Comparison of ENCODE assay signal across 1 cellular context in the genomic region with DNA sequence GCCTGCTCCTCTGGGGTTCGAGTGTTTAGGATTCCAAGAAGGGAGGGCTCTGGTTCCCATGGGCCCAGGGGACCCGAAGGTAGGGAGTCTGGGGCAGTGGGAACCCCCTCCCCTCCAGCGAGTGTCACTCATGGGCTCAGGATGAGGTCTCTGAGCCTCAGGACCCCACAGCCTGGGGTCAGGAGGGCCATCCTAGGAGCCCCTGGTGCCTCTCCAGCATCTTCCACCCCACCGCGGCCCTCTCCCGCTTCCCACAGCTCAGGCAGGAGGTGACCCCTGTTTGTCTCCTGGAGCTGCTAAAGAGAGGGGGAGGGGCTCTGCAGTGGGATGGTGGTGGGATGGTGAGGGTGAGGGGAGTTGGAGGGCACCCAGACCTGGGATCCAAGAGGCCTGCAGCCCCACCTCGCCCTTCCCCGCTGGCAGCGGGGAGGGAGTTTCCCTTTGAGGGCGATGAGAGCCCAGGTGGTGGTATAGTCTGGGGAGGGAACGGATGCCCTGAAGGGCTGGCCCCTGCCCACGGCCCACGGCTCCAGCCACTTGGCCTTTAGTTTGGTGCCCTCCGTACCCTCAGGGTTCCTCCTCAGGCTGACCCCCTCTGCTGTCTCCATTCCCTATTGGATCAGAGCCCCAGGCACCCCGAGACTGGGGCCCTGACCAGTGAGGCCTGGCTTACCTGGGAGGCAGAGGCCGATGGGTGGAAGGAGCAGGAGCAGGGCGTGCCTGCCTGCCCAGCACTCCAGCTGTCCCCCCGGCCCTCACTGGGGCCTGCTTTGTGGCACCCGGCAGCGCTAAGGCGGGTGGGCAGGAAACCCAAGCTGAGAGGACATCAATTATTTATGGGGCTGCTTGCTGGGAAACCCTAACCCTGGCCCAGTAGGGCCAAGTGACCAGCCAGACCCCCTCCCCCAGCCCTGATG.
TF ChIP-seq lines count a peak whose summit lies in the region.

No MANE protein-coding gene starts in this region.

TF ChIP-seq in GM12878, 131 proteins besides CTCF, POLR2A, EP300 and RAD21:
- TF ChIP-seq MEF2B (IDR thresholded peaks at IDR 0.05; ENCODE audit: partially characterized antibody, poor library complexity, severe bottlenecking) = no peak
- TF ChIP-seq, protein P1, sequence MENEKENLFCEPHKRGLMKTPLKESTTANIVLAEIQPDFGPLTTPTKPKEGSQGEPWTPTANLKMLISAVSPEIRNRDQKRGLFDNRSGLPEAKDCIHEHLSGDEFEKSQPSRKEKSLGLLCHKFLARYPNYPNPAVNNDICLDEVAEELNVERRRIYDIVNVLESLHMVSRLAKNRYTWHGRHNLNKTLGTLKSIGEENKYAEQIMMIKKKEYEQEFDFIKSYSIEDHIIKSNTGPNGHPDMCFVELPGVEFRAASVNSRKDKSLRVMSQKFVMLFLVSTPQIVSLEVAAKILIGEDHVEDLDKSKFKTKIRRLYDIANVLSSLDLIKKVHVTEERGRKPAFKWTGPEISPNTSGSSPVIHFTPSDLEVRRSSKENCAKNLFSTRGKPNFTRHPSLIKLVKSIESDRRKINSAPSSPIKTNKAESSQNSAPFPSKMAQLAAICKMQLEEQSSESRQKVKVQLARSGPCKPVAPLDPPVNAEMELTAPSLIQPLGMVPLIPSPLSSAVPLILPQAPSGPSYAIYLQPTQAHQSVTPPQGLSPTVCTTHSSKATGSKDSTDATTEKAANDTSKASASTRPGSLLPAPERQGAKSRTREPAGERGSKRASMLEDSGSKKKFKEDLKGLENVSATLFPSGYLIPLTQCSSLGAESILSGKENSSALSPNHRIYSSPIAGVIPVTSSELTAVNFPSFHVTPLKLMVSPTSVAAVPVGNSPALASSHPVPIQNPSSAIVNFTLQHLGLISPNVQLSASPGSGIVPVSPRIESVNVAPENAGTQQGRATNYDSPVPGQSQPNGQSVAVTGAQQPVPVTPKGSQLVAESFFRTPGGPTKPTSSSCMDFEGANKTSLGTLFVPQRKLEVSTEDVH (IDR thresholded peaks at IDR 0.05; ENCODE audit: low read depth, partially characterized antibody) = no peak
- TF ChIP-seq, protein P2, sequence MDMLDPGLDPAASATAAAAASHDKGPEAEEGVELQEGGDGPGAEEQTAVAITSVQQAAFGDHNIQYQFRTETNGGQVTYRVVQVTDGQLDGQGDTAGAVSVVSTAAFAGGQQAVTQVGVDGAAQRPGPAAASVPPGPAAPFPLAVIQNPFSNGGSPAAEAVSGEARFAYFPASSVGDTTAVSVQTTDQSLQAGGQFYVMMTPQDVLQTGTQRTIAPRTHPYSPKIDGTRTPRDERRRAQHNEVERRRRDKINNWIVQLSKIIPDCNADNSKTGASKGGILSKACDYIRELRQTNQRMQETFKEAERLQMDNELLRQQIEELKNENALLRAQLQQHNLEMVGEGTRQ (IDR thresholded peaks at IDR 0.05; ENCODE audit: borderline replicate concordance, low read depth, low read length) = no peak
- no peak for TF ChIP-seq CBFB (IDR thresholded peaks at IDR 0.05; ENCODE audit: low read depth)
- no peak for TF ChIP-seq FOXM1 (IDR thresholded peaks at IDR 0.05; ENCODE audit: low read depth, low read length)
- TF ChIP-seq, protein P3, sequence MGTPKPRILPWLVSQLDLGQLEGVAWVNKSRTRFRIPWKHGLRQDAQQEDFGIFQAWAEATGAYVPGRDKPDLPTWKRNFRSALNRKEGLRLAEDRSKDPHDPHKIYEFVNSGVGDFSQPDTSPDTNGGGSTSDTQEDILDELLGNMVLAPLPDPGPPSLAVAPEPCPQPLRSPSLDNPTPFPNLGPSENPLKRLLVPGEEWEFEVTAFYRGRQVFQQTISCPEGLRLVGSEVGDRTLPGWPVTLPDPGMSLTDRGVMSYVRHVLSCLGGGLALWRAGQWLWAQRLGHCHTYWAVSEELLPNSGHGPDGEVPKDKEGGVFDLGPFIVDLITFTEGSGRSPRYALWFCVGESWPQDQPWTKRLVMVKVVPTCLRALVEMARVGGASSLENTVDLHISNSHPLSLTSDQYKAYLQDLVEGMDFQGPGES (IDR thresholded peaks at IDR 0.05) = no peak
- TF ChIP-seq, protein P4, sequence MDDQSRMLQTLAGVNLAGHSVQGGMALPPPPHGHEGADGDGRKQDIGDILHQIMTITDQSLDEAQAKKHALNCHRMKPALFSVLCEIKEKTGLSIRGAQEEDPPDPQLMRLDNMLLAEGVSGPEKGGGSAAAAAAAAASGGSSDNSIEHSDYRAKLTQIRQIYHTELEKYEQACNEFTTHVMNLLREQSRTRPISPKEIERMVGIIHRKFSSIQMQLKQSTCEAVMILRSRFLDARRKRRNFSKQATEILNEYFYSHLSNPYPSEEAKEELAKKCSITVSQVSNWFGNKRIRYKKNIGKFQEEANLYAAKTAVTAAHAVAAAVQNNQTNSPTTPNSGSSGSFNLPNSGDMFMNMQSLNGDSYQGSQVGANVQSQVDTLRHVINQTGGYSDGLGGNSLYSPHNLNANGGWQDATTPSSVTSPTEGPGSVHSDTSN (IDR thresholded peaks at IDR 0.05; ENCODE audit: insufficient replicate concordance, low read depth, low read length) = no peak
- TF ChIP-seq, protein P5, sequence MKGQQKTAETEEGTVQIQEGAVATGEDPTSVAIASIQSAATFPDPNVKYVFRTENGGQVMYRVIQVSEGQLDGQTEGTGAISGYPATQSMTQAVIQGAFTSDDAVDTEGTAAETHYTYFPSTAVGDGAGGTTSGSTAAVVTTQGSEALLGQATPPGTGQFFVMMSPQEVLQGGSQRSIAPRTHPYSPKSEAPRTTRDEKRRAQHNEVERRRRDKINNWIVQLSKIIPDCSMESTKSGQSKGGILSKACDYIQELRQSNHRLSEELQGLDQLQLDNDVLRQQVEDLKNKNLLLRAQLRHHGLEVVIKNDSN (IDR thresholded peaks at IDR 0.05; ENCODE audit: borderline replicate concordance, extremely low read length, insufficient read depth, low read depth, low read length) = no peak
- no peak for TF ChIP-seq BMI1 (IDR thresholded peaks at IDR 0.05; ENCODE audit: borderline replicate concordance)
- no peak for TF ChIP-seq SMC3 (IDR thresholded peaks at IDR 0.05; ENCODE audit: borderline replicate concordance, low read length)
- no peak for TF ChIP-seq NR2C1 (IDR thresholded peaks at IDR 0.05)
- TF ChIP-seq, protein P6, sequence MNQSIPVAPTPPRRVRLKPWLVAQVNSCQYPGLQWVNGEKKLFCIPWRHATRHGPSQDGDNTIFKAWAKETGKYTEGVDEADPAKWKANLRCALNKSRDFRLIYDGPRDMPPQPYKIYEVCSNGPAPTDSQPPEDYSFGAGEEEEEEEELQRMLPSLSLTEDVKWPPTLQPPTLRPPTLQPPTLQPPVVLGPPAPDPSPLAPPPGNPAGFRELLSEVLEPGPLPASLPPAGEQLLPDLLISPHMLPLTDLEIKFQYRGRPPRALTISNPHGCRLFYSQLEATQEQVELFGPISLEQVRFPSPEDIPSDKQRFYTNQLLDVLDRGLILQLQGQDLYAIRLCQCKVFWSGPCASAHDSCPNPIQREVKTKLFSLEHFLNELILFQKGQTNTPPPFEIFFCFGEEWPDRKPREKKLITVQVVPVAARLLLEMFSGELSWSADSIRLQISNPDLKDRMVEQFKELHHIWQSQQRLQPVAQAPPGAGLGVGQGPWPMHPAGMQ (IDR thresholded peaks at IDR 0.05; ENCODE audit: borderline replicate concordance) = no peak
- TF ChIP-seq TBL1XR1 (IDR thresholded peaks at IDR 0.05; ENCODE audit: low read depth, low read length) = no peak
- no peak for TF ChIP-seq IKZF1 (conservative IDR thresholded peaks at IDR 0.05)
- TF ChIP-seq CREM (IDR thresholded peaks at IDR 0.05; ENCODE audit: low read depth) = no peak
- no peak for TF ChIP-seq NBN (IDR thresholded peaks at IDR 0.05)
- no peak for TF ChIP-seq PML (IDR thresholded peaks at IDR 0.05; ENCODE audit: low read length)
- no peak for TF ChIP-seq RAD51 (IDR thresholded peaks at IDR 0.05)
- TF ChIP-seq ZSCAN29 (IDR thresholded peaks at IDR 0.05) = no peak
- no peak for TF ChIP-seq TCF3 (IDR thresholded peaks at IDR 0.05; ENCODE audit: borderline replicate concordance, insufficient read depth, low read depth, low read length)
TF ChIP-seq in GM12878: peak in this region for 0.
